2 cellular contexts compared by ENCODE assay signal in the genomic region with DNA sequence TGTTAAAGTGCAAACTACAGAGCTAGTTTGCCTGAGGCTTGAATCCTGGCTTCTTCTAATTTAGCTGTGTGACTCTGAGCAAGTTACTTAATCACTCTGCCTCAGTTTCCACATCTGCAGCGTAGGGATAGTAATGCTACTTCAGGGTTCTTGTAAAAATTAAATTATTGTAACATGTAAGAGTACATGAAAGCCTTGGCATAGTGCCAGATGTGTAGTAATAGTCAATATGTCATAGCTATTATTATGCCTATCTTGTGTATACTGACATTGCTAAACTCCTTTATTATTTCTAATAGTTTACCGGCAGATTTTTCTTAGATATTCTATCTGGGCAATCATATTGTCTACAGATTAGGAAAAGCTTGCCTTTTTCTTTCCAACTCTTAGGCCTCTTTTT.
TF ChIP-seq lines count a peak whose summit lies in the region.

No MANE protein-coding gene starts in this region.

TF ChIP-seq in Ishikawa, 13 proteins besides CTCF, POLR2A, EP300 and RAD21:
- TF ChIP-seq, protein P1, sequence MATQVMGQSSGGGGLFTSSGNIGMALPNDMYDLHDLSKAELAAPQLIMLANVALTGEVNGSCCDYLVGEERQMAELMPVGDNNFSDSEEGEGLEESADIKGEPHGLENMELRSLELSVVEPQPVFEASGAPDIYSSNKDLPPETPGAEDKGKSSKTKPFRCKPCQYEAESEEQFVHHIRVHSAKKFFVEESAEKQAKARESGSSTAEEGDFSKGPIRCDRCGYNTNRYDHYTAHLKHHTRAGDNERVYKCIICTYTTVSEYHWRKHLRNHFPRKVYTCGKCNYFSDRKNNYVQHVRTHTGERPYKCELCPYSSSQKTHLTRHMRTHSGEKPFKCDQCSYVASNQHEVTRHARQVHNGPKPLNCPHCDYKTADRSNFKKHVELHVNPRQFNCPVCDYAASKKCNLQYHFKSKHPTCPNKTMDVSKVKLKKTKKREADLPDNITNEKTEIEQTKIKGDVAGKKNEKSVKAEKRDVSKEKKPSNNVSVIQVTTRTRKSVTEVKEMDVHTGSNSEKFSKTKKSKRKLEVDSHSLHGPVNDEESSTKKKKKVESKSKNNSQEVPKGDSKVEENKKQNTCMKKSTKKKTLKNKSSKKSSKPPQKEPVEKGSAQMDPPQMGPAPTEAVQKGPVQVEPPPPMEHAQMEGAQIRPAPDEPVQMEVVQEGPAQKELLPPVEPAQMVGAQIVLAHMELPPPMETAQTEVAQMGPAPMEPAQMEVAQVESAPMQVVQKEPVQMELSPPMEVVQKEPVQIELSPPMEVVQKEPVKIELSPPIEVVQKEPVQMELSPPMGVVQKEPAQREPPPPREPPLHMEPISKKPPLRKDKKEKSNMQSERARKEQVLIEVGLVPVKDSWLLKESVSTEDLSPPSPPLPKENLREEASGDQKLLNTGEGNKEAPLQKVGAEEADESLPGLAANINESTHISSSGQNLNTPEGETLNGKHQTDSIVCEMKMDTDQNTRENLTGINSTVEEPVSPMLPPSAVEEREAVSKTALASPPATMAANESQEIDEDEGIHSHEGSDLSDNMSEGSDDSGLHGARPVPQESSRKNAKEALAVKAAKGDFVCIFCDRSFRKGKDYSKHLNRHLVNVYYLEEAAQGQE (IDR thresholded peaks at IDR 0.05; ENCODE audit: low read depth): no peak
- TF ChIP-seq NFIC (IDR thresholded peaks at IDR 0.05): peak; percentile 50; the same call in 1 of the 2 replicates
TF ChIP-seq in Ishikawa: peak in this region for 1.

TF ChIP-seq in K562, 482 proteins besides CTCF, POLR2A, EP300 and RAD21:
- TF ChIP-seq NFIC (IDR thresholded peaks at IDR 0.05) (peak; percentile 97), RB1 (IDR thresholded peaks at IDR 0.05; ENCODE audit: low read depth) (no peak), NFIX (CRISPR knock-in tag; IDR thresholded peaks at IDR 0.05; ENCODE audit: low read depth) (peak; percentile 93)
